1 cellular context compared by ENCODE assay signal in genomic region chr2:170712653-170713279, GRCh38.
TF ChIP-seq lines count a peak whose summit lies in the region.

No MANE protein-coding gene starts in this region.

TF ChIP-seq in HepG2, 621 proteins besides CTCF, POLR2A, EP300 and RAD21 (continued from another document and continues in another):
- TF ChIP-seq ZBTB42 (CRISPR knock-in tag; IDR thresholded peaks at IDR 0.05) (no peak), XBP1 (CRISPR knock-in tag; IDR thresholded peaks at IDR 0.05) (0 out of 2 replicates have a peak, but pooled peaks have one; percentile 8), RBAK (CRISPR knock-in tag; IDR thresholded peaks at IDR 0.05) (no peak), SP5 (CRISPR knock-in tag; IDR thresholded peaks at IDR 0.05; ENCODE audit: borderline replicate concordance, low read depth) (no peak), SMC3 (IDR thresholded peaks at IDR 0.05; ENCODE audit: low read length) (no peak), ZNF841 (CRISPR knock-in tag; IDR thresholded peaks at IDR 0.05; ENCODE audit: borderline replicate concordance) (no peak), MAFG (CRISPR knock-in tag; IDR thresholded peaks at IDR 0.05) (no peak), TBL1XR1 (IDR thresholded peaks at IDR 0.05; ENCODE audit: borderline replicate concordance, low read length, partially characterized antibody) (no peak), HNRNPLL (IDR thresholded peaks at IDR 0.05; ENCODE audit: low read depth, low read length, poor library complexity, severe bottlenecking) (no peak), ZSCAN29 (CRISPR knock-in tag; conservative IDR thresholded peaks at IDR 0.05) (no peak), ZNF556 (CRISPR knock-in tag; IDR thresholded peaks at IDR 0.05; ENCODE audit: borderline replicate concordance) (no peak), HDAC6 (IDR thresholded peaks at IDR 0.05; ENCODE audit: low read depth, low read length) (peak; percentile 61; the same call in 1 of the 2 replicates), MTF2 (CRISPR knock-in tag; IDR thresholded peaks at IDR 0.05; ENCODE audit: borderline replicate concordance) (no peak), ZFYVE20 (CRISPR knock-in tag; IDR thresholded peaks at IDR 0.05; ENCODE audit: borderline replicate concordance, low read depth) (no peak), ZNF589 (CRISPR knock-in tag; conservative IDR thresholded peaks at IDR 0.05) (no peak), AFF4 (CRISPR knock-in tag; IDR thresholded peaks at IDR 0.05) (peak; percentile 4; the same call in 1 of the 2 replicates), ZNF512B (CRISPR knock-in tag; IDR thresholded peaks at IDR 0.05; ENCODE audit: borderline replicate concordance) (no peak; the same call in 1 of the 2 replicates), ZNF337 (CRISPR knock-in tag; IDR thresholded peaks at IDR 0.05; ENCODE audit: borderline replicate concordance, low read depth) (no peak), SRF (IDR thresholded peaks at IDR 0.05; ENCODE audit: low read depth, low read length) (no peak), GPBP1L1 (CRISPR knock-in tag; IDR thresholded peaks at IDR 0.05) (no peak), ESRRA (CRISPR knock-in tag; IDR thresholded peaks at IDR 0.05; ENCODE audit: low read depth) (no peak), GLMP (CRISPR knock-in tag; IDR thresholded peaks at IDR 0.05; ENCODE audit: borderline replicate concordance) (no peak), ZFP37 (CRISPR knock-in tag; IDR thresholded peaks at IDR 0.05; ENCODE audit: borderline replicate concordance) (no peak), SRSF1 (optimal IDR thresholded peaks at IDR 0.05; ENCODE audit: low read depth, low read length) (no peak), ZNF639 (CRISPR knock-in tag; conservative IDR thresholded peaks at IDR 0.05) (no peak), IKZF4 (CRISPR knock-in tag; IDR thresholded peaks at IDR 0.05; ENCODE audit: borderline replicate concordance, low read depth, not compliant biosample characterization) (no peak), CREB1 (IDR thresholded peaks at IDR 0.05) (no peak), CREB1 (CRISPR knock-in tag; IDR thresholded peaks at IDR 0.05) (no peak), SNAPC2 (CRISPR knock-in tag; IDR thresholded peaks at IDR 0.05) (no peak), FOXA1 (IDR thresholded peaks at IDR 0.05) (no peak), FOXA1 (CRISPR knock-in tag; IDR thresholded peaks at IDR 0.05) (no peak), ZNF547 (CRISPR knock-in tag; IDR thresholded peaks at IDR 0.05) (no peak), ZKSCAN5 (CRISPR knock-in tag; IDR thresholded peaks at IDR 0.05) (no peak), SMARCC2 (IDR thresholded peaks at IDR 0.05) (no peak), HIVEP1 (CRISPR knock-in tag; IDR thresholded peaks at IDR 0.05) (no peak), STAT5B (CRISPR knock-in tag; IDR thresholded peaks at IDR 0.05) (no peak), CCAR2 (optimal IDR thresholded peaks at IDR 0.05; ENCODE audit: low read depth, low read length) (no peak), KDM6A (CRISPR knock-in tag; IDR thresholded peaks at IDR 0.05; ENCODE audit: low read depth) (no peak), TAF15 (IDR thresholded peaks at IDR 0.05; ENCODE audit: low read depth, low read length, poor library complexity, severe bottlenecking) (peak; percentile 7), HNRNPK (IDR thresholded peaks at IDR 0.05; ENCODE audit: low read depth, low read length, poor library complexity, severe bottlenecking) (no peak), MIER3 (CRISPR knock-in tag; IDR thresholded peaks at IDR 0.05; ENCODE audit: borderline replicate concordance) (no peak; the same call in 1 of the 2 replicates), ARID2 (CRISPR knock-in tag; IDR thresholded peaks at IDR 0.05; ENCODE audit: borderline replicate concordance) (0 out of 2 replicates have a peak, but pooled peaks have one; percentile 5), ZNF563 (CRISPR knock-in tag; IDR thresholded peaks at IDR 0.05) (no peak), ZNF839 (CRISPR knock-in tag; IDR thresholded peaks at IDR 0.05; ENCODE audit: borderline replicate concordance) (no peak), ZBTB34 (CRISPR knock-in tag; IDR thresholded peaks at IDR 0.05) (no peak), SP1 (IDR thresholded peaks at IDR 0.05) (no peak), SP1 (CRISPR knock-in tag; IDR thresholded peaks at IDR 0.05) (no peak), ZSCAN21 (CRISPR knock-in tag; IDR thresholded peaks at IDR 0.05; ENCODE audit: borderline replicate concordance) (no peak), ZNF850 (CRISPR knock-in tag; conservative IDR thresholded peaks at IDR 0.05) (no peak), ZFP41 (CRISPR knock-in tag; IDR thresholded peaks at IDR 0.05; ENCODE audit: borderline replicate concordance) (no peak)
- TF ChIP-seq, protein P1, sequence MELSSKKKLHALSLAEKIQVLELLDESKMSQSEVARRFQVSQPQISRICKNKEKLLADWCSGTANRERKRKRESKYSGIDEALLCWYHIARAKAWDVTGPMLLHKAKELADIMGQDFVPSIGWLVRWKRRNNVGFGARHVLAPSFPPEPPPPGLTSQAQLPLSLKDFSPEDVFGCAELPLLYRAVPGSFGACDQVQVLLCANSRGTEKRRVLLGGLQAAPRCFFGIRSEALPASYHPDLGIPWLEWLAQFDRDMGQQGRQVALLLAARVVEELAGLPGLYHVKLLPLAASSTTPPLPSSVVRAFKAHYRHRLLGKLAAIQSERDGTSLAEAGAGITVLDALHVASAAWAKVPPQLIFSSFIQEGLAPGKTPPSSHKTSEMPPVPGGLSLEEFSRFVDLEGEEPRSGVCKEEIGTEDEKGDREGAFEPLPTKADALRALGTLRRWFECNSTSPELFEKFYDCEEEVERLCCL (CRISPR knock-in tag; IDR thresholded peaks at IDR 0.05; ENCODE audit: borderline replicate concordance), result no peak
- TF ChIP-seq, protein P2, sequence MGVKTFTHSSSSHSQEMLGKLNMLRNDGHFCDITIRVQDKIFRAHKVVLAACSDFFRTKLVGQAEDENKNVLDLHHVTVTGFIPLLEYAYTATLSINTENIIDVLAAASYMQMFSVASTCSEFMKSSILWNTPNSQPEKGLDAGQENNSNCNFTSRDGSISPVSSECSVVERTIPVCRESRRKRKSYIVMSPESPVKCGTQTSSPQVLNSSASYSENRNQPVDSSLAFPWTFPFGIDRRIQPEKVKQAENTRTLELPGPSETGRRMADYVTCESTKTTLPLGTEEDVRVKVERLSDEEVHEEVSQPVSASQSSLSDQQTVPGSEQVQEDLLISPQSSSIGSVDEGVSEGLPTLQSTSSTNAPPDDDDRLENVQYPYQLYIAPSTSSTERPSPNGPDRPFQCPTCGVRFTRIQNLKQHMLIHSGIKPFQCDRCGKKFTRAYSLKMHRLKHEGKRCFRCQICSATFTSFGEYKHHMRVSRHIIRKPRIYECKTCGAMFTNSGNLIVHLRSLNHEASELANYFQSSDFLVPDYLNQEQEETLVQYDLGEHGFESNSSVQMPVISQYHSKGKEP (CRISPR knock-in tag; IDR thresholded peaks at IDR 0.05), result no peak
- TF ChIP-seq, protein P3, sequence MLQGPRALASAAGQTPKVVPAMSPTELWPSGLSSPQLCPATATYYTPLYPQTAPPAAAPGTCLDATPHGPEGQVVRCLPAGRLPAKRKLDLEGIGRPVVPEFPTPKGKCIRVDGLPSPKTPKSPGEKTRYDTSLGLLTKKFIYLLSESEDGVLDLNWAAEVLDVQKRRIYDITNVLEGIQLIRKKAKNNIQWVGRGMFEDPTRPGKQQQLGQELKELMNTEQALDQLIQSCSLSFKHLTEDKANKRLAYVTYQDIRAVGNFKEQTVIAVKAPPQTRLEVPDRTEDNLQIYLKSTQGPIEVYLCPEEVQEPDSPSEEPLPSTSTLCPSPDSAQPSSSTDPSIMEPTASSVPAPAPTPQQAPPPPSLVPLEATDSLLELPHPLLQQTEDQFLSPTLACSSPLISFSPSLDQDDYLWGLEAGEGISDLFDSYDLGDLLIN (CRISPR knock-in tag; IDR thresholded peaks at IDR 0.05; ENCODE audit: borderline replicate concordance), result no peak
- TF ChIP-seq, protein P4, sequence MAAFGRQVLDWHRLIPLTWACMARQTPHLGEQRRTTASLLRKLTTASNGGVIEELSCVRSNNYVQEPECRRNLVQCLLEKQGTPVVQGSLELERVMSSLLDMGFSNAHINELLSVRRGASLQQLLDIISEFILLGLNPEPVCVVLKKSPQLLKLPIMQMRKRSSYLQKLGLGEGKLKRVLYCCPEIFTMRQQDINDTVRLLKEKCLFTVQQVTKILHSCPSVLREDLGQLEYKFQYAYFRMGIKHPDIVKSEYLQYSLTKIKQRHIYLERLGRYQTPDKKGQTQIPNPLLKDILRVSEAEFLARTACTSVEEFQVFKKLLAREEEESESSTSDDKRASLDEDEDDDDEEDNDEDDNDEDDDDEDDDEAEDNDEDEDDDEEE (CRISPR knock-in tag; IDR thresholded peaks at IDR 0.05), result no peak
